Comparison of ENCODE assay signal across 20 cellular contexts in genomic region chr3:12743583-12743982, GRCh38. TPM values are rescaled to one million over a fixed set of nuclear protein-coding genes. Genes with fewer than 3 reads are reported as not detected.
A peak's percentile ranks its signal among the peaks of the same experiment; 100 is the strongest.
DNase-seq lines count a peak whose midpoint lies in the region; ATAC-seq and TF ChIP-seq lines count a peak whose summit lies in the region.
"Had no signal": no experiment of that assay in that cellular context is flagged by ENCODE, and none has a peak within 500 bp of the region (broad histone marks: within the 10 kb centered on the region; RNA-seq: fewer than 3 reads in every experiment).

No MANE protein-coding gene starts in this region.

- DNase-seq in Right ventricle myocardium inferior (ENCODE audit: missing footprints) (no peak), heart right ventricle (no peak), left cardiac atrium (no peak), cardiac septum (ENCODE audit: low spot score) (no peak), right atrium auricular region (ENCODE audit: low spot score) (no peak), UCSD-AML1 (lab: John Stamatoyannopoulos, UW; ENCODE audit: unreplicated experiment) (no peak), iPS-NIHi7 (ENCODE audit: extremely low spot score) (no peak)
- DNase-seq: AML-193; Caco-2; Calu3; CD4-positive, alpha-beta T cell; CD8-positive, alpha-beta T cell; DMS79 treated with DMSO at 0.1 percent for 48 hours; GF-D8 had no signal

- no peak for TF ChIP-seq CTCF in heart right ventricle (IDR thresholded peaks at IDR 0.05)
- TF ChIP-seq CTCF in right atrium auricular region (IDR thresholded peaks at IDR 0.05) = no peak

- H3K4me1 ChIP-seq in heart right ventricle = peaks cover 0 to 14% (median 0%) of the 10 kb centered on the region in 9 donors
- peaks cover 0 to 5% of the 10 kb centered on the region in 2 donors for H3K4me1 ChIP-seq in right atrium auricular region
- H3K4me1 ChIP-seq: A549, Caco-2 had no signal

- WGBS in heart right ventricle, 2 donors = 36 to 40% methylated on average over 11 of the region's 11 CpGs

- no peak overlapping the region for H3K4me3 ChIP-seq in heart right ventricle
- H3K4me3 ChIP-seq in right atrium auricular region = peak overlapping the region in 1 of 2 donors; percentile 21
- H3K4me3 ChIP-seq: A549; BLaER1 treated with 17β-estradiol and CSF1 and Interleukin-3, amounts not matched to agents 10 nM and 100 nM had no signal

- H3K27me3 ChIP-seq in heart right ventricle (no peaks in the 10 kb centered on the region), right atrium auricular region (no peaks in the 10 kb centered on the region)
- H3K27me3 ChIP-seq: BLaER1 treated with 17β-estradiol and CSF1 and Interleukin-3, amounts not matched to agents 10 nM and 100 nM had no signal

- H3K36me3 ChIP-seq in heart right ventricle (no peaks in the 10 kb centered on the region), right atrium auricular region (no peaks in the 10 kb centered on the region)
- H3K36me3 ChIP-seq: BLaER1 treated with 17β-estradiol and CSF1 and Interleukin-3, amounts not matched to agents 10 nM and 100 nM had no signal

- H3K9me3 ChIP-seq in heart right ventricle (no peaks in the 10 kb centered on the region), right atrium auricular region (no peaks in the 10 kb centered on the region)
- H3K9me3 ChIP-seq: A549; BLaER1 treated with 17β-estradiol and CSF1 and Interleukin-3, amounts not matched to agents 10 nM and 100 nM; Caco-2 had no signal

- intact Hi-C loops in Right ventricle myocardium inferior (cut with DNase I) = no loop called here
- intact Hi-C loops in heart right ventricle (cut with DNase I) = no loop called here
- intact Hi-C loops in left cardiac atrium (cut with DNase I) = no loop called here
- intact Hi-C loops in cardiac septum (cut with DNase I) = no loop called here

- H3K27ac ChIP-seq in heart right ventricle (peak overlapping the region in 1 of 10 donors; percentile 6), right atrium auricular region (peak overlapping the region; percentile 80 to 82)
- H3K27ac ChIP-seq: 22Rv1; A549; BLaER1 treated with 17β-estradiol and CSF1 and Interleukin-3, amounts not matched to agents 10 nM and 100 nM; C4-2B had no signal

- ATAC-seq in Right ventricle myocardium inferior = peak; percentile 37
- no peak for ATAC-seq in heart right ventricle
- peak; percentile 65 to 77 for ATAC-seq in left cardiac atrium
- ATAC-seq: A549; CD8-positive, alpha-beta T cell had no signal

RNA-seq across cellular contexts. Expression of gene TMEM40, which starts 15.5 kb away (rescaled TPM):
- 4.2 TPM for total RNA-seq in Right ventricle myocardium inferior
- total RNA-seq in heart right ventricle = 1 to 10 TPM in 9 of 10 donors, under 1 TPM in 1; 0.68 to 6.9 (median 2.3) TPM
- 10 to 100 TPM in 1 of 2 donors, under 1 TPM in 1; 0.71 to 10.1 TPM for polyA plus RNA-seq in heart right ventricle
- 1 to 10 TPM; 4.8 to 6.5 TPM for total RNA-seq in left cardiac atrium
- 0.54 TPM for total RNA-seq in cardiac septum
- 1 to 10 TPM; 1.8 to 2.3 TPM for total RNA-seq in right atrium auricular region
- total RNA-seq: A172; B cell; CD4-positive, alpha-beta T cell; CD8-positive, alpha-beta T cell had no signal

RNA-seq across cellular contexts. Expression of gene CAND2, which starts 52.9 kb away (rescaled TPM):
- total RNA-seq in Right ventricle myocardium inferior (56.7 TPM), heart right ventricle (10 to 100 TPM; 46.9 to 99.0 (median 68.4) TPM), left cardiac atrium (10 to 100 TPM; 41.6 to 51.0 TPM), cardiac septum (62.6 TPM), right atrium auricular region (10 to 100 TPM; 45.2 to 77.4 TPM)
- polyA plus RNA-seq in heart right ventricle = 10 to 100 TPM in 1 of 2 donors, 1 to 10 TPM in 1; 9.2 to 39.5 TPM
- total RNA-seq: Caco-2, Calu3 had no signal

Comparison
In these comparisons a context has a peak if more than half of its experiments do, and no peak if none do; other contexts are left out.
1. ATAC-seq: peak in Right ventricle myocardium inferior (single experiment) and left cardiac atrium (2 of 2); none in heart right ventricle (0 of 8).